In genomic region chr3:102400142-102400541, GRCh38 we compare ENCODE assay signal across 18 cellular contexts. TPM values are rescaled to one million over a fixed set of nuclear protein-coding genes. Genes with fewer than 3 reads are reported as not detected.
A peak's percentile ranks its signal among the peaks of the same experiment; 100 is the strongest.
DNase-seq lines count a peak whose midpoint lies in the region; ATAC-seq and TF ChIP-seq lines count a peak whose summit lies in the region.
"Had no signal": no experiment of that assay in that cellular context is flagged by ENCODE, and none has a peak within 500 bp of the region (broad histone marks: within the 10 kb centered on the region; RNA-seq: fewer than 3 reads in every experiment).

No MANE protein-coding gene starts in this region.

- H3K4me2 ChIP-seq in mammary epithelial cell (ENCODE audit: insufficient read depth, low read depth, low read length), result peak overlapping the region; percentile 39

- peaks cover 21% of the 10 kb centered on the region for H3K4me1 ChIP-seq in mammary epithelial cell (ENCODE audit: insufficient read depth, low read length)
- H3K4me1 ChIP-seq: sigmoid colon, tibial nerve had no signal

- H3K9me3 Mint-ChIP-seq in glutamatergic neuron (ENCODE audit: unreplicated experiment), result no peaks in the 10 kb centered on the region
- H3K9me3 Mint-ChIP-seq: activated naive CD4-positive, alpha-beta T cell treated with anti-CD3 and anti-CD28 coated beads, Interleukin-2, amount 50 U/mL, for 24 hours had no signal

- H3K4me3 ChIP-seq in mammary epithelial cell (replicated peaks in 1 of 3; ENCODE audit: insufficient read depth in 1 of 3, low read depth in 2 of 3, low read length in 3 of 3), result no peak overlapping the region
- H3K4me3 ChIP-seq: mucosa of descending colon, sigmoid colon, SK-N-MC, tibial nerve had no signal

- 59% methylated on average over 5 of the region's 5 CpGs for WGBS in mammary epithelial cell (ENCODE audit: low coverage, missing lambda C conversion rate)

- no peaks in the 10 kb centered on the region for H3K79me2 ChIP-seq in mammary epithelial cell (ENCODE audit: insufficient read depth, low read length)

- ATAC-seq in GM21825 (IDR thresholded peaks at IDR 0.05; ENCODE audit: unreplicated experiment), result no peak
- ATAC-seq: mucosa of descending colon; stimulated activated memory B cell treated with anti-CD40 and anti-IgM and Interleukin-4, amounts not matched to agents 10 μg/mL and 1 μg/mL and 100 μg/mL, for 72 hours had no signal

- no peaks in the 10 kb centered on the region for H3K4me1 Mint-ChIP-seq in glutamatergic neuron (ENCODE audit: low read depth, unreplicated experiment)
- H3K4me1 Mint-ChIP-seq: activated naive CD4-positive, alpha-beta T cell treated with anti-CD3 and anti-CD28 coated beads, Interleukin-2, amount 50 U/mL, for 24 hours; stimulated activated memory B cell treated with anti-CD40 and anti-IgM and Interleukin-4, amounts not matched to agents 10 μg/mL and 1 μg/mL and 100 μg/mL, for 72 hours had no signal

- H3K27me3 Mint-ChIP-seq in glutamatergic neuron (ENCODE audit: unreplicated experiment), result no peaks in the 10 kb centered on the region

- peak overlapping the region; percentile 79 for H3K27ac ChIP-seq in mammary epithelial cell (ENCODE audit: insufficient read depth, low read depth, low read length)
- H3K27ac ChIP-seq: HL-60, sigmoid colon, SK-N-MC, tibial nerve had no signal

- no peak overlapping the region for H3K4me3 Mint-ChIP-seq in glutamatergic neuron (ENCODE audit: unreplicated experiment)
- H3K4me3 Mint-ChIP-seq: activated naive CD4-positive, alpha-beta T cell treated with anti-CD3 and anti-CD28 coated beads, Interleukin-2, amount 50 U/mL, for 24 hours; stimulated activated memory B cell treated with anti-CD40 and anti-IgM and Interleukin-4, amounts not matched to agents 10 μg/mL and 1 μg/mL and 100 μg/mL, for 72 hours had no signal

- intact Hi-C loops in mammary epithelial cell (cut with micrococcal nuclease), result loop anchor here (2.0 to 5.0 kb wide), 2 partner anchors 45 to 163 kb away; no protein-coding TSS in a partner anchor

- H3K9me3 ChIP-seq in mammary epithelial cell (replicated peaks; ENCODE audit: insufficient read depth, low read length), result no peaks in the 10 kb centered on the region
- H3K9me3 ChIP-seq: mucosa of descending colon, sigmoid colon had no signal

- no peak overlapping the region for H3K27ac Mint-ChIP-seq in glutamatergic neuron (ENCODE audit: unreplicated experiment)
- H3K27ac Mint-ChIP-seq: activated naive CD4-positive, alpha-beta T cell treated with anti-CD3 and anti-CD28 coated beads, Interleukin-2, amount 50 U/mL, for 24 hours; stimulated activated memory B cell treated with anti-CD40 and anti-IgM and Interleukin-4, amounts not matched to agents 10 μg/mL and 1 μg/mL and 100 μg/mL, for 72 hours had no signal

- peak overlapping the region; percentile 48 for H2AFZ ChIP-seq in mammary epithelial cell (ENCODE audit: low read depth, low read length)

- TF ChIP-seq CTCF in mammary epithelial cell (conservative IDR thresholded peaks at IDR 0.05 in 1 of 2, IDR thresholded peaks at IDR 0.05 in 1 of 2; ENCODE audit: extremely low read depth in 1 of 2, insufficient read depth in 1 of 2, low read depth in 1 of 2, low read length in 2 of 2) (no peak), glutamatergic neuron (IDR thresholded peaks at IDR 0.05; ENCODE audit: partially characterized antibody, unreplicated experiment) (no peak)

- DNase-seq in ACHN (peak; percentile 50), HT1080 (ENCODE audit: low read depth) (peak; percentile 72), mammary epithelial cell (peak; percentile 60), kidney tubule cell (ENCODE audit: low spot score) (peak; percentile 83), RPMI8226 (no peak), glutamatergic neuron (no peak), MV-4-11 (lab: John Stamatoyannopoulos, UW) (no peak)
- DNase-seq: activated T-cell treated with anti-CD3 and anti-CD28 coated beads, Interleukin-2, amount 50 U/mL, for 1 hour; mucosa of descending colon; NCI-H446; sigmoid colon had no signal

- dilution Hi-C loops in mammary epithelial cell (cut with HindIII; ENCODE audit: low sequenced_read_pairs), result no loop called here

- H3K36me3 Mint-ChIP-seq in glutamatergic neuron (ENCODE audit: unreplicated experiment), result no peaks in the 10 kb centered on the region
- H3K36me3 Mint-ChIP-seq: activated naive CD4-positive, alpha-beta T cell treated with anti-CD3 and anti-CD28 coated beads, Interleukin-2, amount 50 U/mL, for 24 hours; stimulated activated memory B cell treated with anti-CD40 and anti-IgM and Interleukin-4, amounts not matched to agents 10 μg/mL and 1 μg/mL and 100 μg/mL, for 72 hours had no signal

- no peak overlapping the region for H3K9ac ChIP-seq in mammary epithelial cell (ENCODE audit: insufficient read depth, low read length)

- no peaks in the 10 kb centered on the region for H3K27me3 ChIP-seq in mammary epithelial cell (ENCODE audit: insufficient read depth, low read length)
- H3K27me3 ChIP-seq: sigmoid colon, tibial nerve had no signal

- no peaks in the 10 kb centered on the region for H4K20me1 ChIP-seq in mammary epithelial cell (ENCODE audit: insufficient read depth, low read length)

- in situ Hi-C loops in ACHN (cut with HindIII; ENCODE audit: low pct_ligation_motif_present, low pct_unique_long_range_greater_than_20kb, low sequenced_read_pairs), result no loop called here
- in situ Hi-C loops in mammary epithelial cell (cut with MboI; ENCODE audit: low sequenced_read_pairs in 2 of 2), result no loop called here

- no peaks in the 10 kb centered on the region for H3K36me3 ChIP-seq in mammary epithelial cell (ENCODE audit: insufficient read depth, low read length)
- H3K36me3 ChIP-seq: sigmoid colon, tibial nerve had no signal

- CTCF ChIA-PET in mammary epithelial cell (lab: Charles Lee; ENCODE audit: low non-redundant PET), result no interaction called here

- no TSS peak for BruUV-seq in mammary epithelial cell (replicated peaks; lab: Mats Ljungman, UMichigan)

RNA-seq across cellular contexts. Expression of gene ZPLD1, which starts 34.7 kb away (rescaled TPM):
- 0.11 and 0.23 TPM in 2 replicates for total RNA-seq in HT1080 (2014; rRNA removed; shearing (Covaris generic))
- 0.01 and 0.10 TPM in 2 replicates for polyA plus RNA-seq in HT1080 (2015; cell fraction: cytosol; rRNA removed)
- 0.02 and 0.09 TPM in 2 replicates for polyA plus RNA-seq in HT1080 (2015; cell fraction: nucleus; rRNA removed)
- total RNA-seq in mammary epithelial cell, result 1 to 10 TPM; 1.2 to 3.8 TPM
- polyA plus RNA-seq in mammary epithelial cell, result 0.82 TPM
- polyA minus RNA-seq in mammary epithelial cell, result 3.7 TPM
- total RNA-seq in glutamatergic neuron (ENCODE audit: unreplicated experiment), result not detected
- total RNA-seq: omental fat pad, tibial nerve had no signal

Comparison
In these comparisons a context has a peak if more than half of its experiments do, and no peak if none do; other contexts are left out.
1. DNase-seq: peak in ACHN (single experiment), HT1080 (single experiment), mammary epithelial cell (single experiment) and kidney tubule cell (single experiment); none in RPMI8226 (single experiment), glutamatergic neuron (single experiment) and MV-4-11 (single experiment).